ENCODE assay signal across 9 cellular contexts in genomic region chr6:108165714-108166663, GRCh38. TPM values are rescaled to one million over a fixed set of nuclear protein-coding genes. Genes with fewer than 3 reads are reported as not detected.
DNase-seq lines count a peak whose midpoint lies in the region; ATAC-seq and TF ChIP-seq lines count a peak whose summit lies in the region.
"Had no signal": no experiment of that assay in that cellular context is flagged by ENCODE, and none has a peak within 500 bp of the region (broad histone marks: within the 10 kb centered on the region; RNA-seq: fewer than 3 reads in every experiment).

TSS of gene NR2E1 (plus strand) at chr6:108166022. CDS start at chr6:108166766, 744 bp downstream.

- H3K4me1 ChIP-seq in upper lobe of right lung = peaks cover 50% of the 10 kb centered on the region

- H3K4me3 Mint-ChIP-seq in activated CD8-positive, alpha-beta T cell treated with anti-CD3 and anti-CD28 coated beads, Interleukin-2, amount 10 ng/mL, durations not matched to agents 7 days and 5 days = peak within 1 kb of the TSS; percentile 21

- ATAC-seq in activated CD8-positive, alpha-beta T cell treated with anti-CD3 and anti-CD28 coated beads, Interleukin-2, amount 10 ng/mL, durations not matched to agents 7 days and 5 days = no peak
- ATAC-seq in upper lobe of right lung (no peak), HG03196 (IDR thresholded peaks at IDR 0.05; ENCODE audit: unreplicated experiment) (no peak), GM21825 (IDR thresholded peaks at IDR 0.05; ENCODE audit: unreplicated experiment) (no peak)

- peaks cover 11% of the 10 kb centered on the region for H3K36me3 Mint-ChIP-seq in activated CD8-positive, alpha-beta T cell treated with anti-CD3 and anti-CD28 coated beads, Interleukin-2, amount 10 ng/mL, durations not matched to agents 7 days and 5 days (ENCODE audit: low read depth)

- TF ChIP-seq CTCF in upper lobe of right lung (IDR thresholded peaks at IDR 0.05) = no peak

- POLR2A ChIA-PET in activated CD8-positive, alpha-beta T cell treated with anti-CD3 and anti-CD28 coated beads, Interleukin-2, amount 10 ng/mL, durations not matched to agents 7 days and 5 days (lab: Charles Lee) = interaction anchor here (0.5 kb wide), 1 partner anchor 361 kb away, joined by 5 read pairs; no protein-coding TSS in a partner anchor

- no peaks in the 10 kb centered on the region for H3K36me3 ChIP-seq in upper lobe of right lung

- peaks cover 100% of the 10 kb centered on the region for H3K27me3 ChIP-seq in upper lobe of right lung

- peak within 1 kb of the TSS; percentile 45 for H3K4me3 ChIP-seq in iPS-18c (ENCODE audit: insufficient read depth, low read depth, low read length)
- peak within 1 kb of the TSS; percentile 4 for H3K4me3 ChIP-seq in upper lobe of right lung

- intact Hi-C loops in upper lobe of right lung (cut with DNase I) = no loop called here

- peaks cover 31% of the 10 kb centered on the region for H3K4me1 Mint-ChIP-seq in activated CD8-positive, alpha-beta T cell treated with anti-CD3 and anti-CD28 coated beads, Interleukin-2, amount 10 ng/mL, durations not matched to agents 7 days and 5 days (ENCODE audit: low read depth)

- CTCF ChIA-PET in activated CD8-positive, alpha-beta T cell treated with anti-CD3 and anti-CD28 coated beads, Interleukin-2, amount 10 ng/mL, durations not matched to agents 7 days and 5 days (lab: Charles Lee) = interaction anchor here (1.1 kb wide), 1 partner anchor 14 kb away, joined by 4 read pairs; no protein-coding TSS in a partner anchor

- H3K27ac ChIP-seq in upper lobe of right lung = no peak within 1 kb of the TSS
- H3K27ac ChIP-seq: HL-60 had no signal

- H3K9me3 Mint-ChIP-seq in activated CD8-positive, alpha-beta T cell treated with anti-CD3 and anti-CD28 coated beads, Interleukin-2, amount 10 ng/mL, durations not matched to agents 7 days and 5 days (ENCODE audit: insufficient read depth) = no peaks in the 10 kb centered on the region

- no peaks in the 10 kb centered on the region for H3K9me3 ChIP-seq in iPS-18c (ENCODE audit: control insufficient read depth, insufficient read depth, low read length)
- H3K9me3 ChIP-seq in upper lobe of right lung = no peaks in the 10 kb centered on the region

- DNase-seq in stimulated activated CD4-positive, alpha-beta T cell treated with anti-CD3 and anti-CD28 coated beads, Interleukin-2, amount 100 ng/mL, for 24 hours = peak; percentile 6 to 18
- DNase-seq in stimulated activated CD4-positive, alpha-beta T cell treated with anti-CD3 and anti-CD28 coated beads, Interleukin-12 subunit alpha, Interleukin-12 subunit beta, amount 100 ng/mL, for 4 hours = no peak
- DNase-seq in activated CD8-positive, alpha-beta T cell treated with anti-CD3 and anti-CD28 coated beads, Interleukin-2, amount 10 ng/mL, durations not matched to agents 7 days and 5 days = no peak
- no peak for DNase-seq in upper lobe of right lung
- no peak for DNase-seq in NCI-H2081 treated with DMSO at 0.1 percent for 48 hours (lab: John Stamatoyannopoulos, UW)

- H3K27ac Mint-ChIP-seq in activated CD8-positive, alpha-beta T cell treated with anti-CD3 and anti-CD28 coated beads, Interleukin-2, amount 10 ng/mL, durations not matched to agents 7 days and 5 days = peak within 1 kb of the TSS; percentile 69

- H3K27me3 Mint-ChIP-seq in activated CD8-positive, alpha-beta T cell treated with anti-CD3 and anti-CD28 coated beads, Interleukin-2, amount 10 ng/mL, durations not matched to agents 7 days and 5 days (ENCODE audit: low read depth) = peaks cover 83% of the 10 kb centered on the region

RNA-seq across cellular contexts. Expression of gene NR2E1, which starts in this region (rescaled TPM):
- total RNA-seq in activated CD8-positive, alpha-beta T cell treated with anti-CD3 and anti-CD28 coated beads, Interleukin-2, amount 10 ng/mL, durations not matched to agents 7 days and 5 days = not detected
- not detected for total RNA-seq in upper lobe of right lung

Comparison
In these comparisons a context has a peak if more than half of its experiments do, and no peak if none do; other contexts are left out.
1. DNase-seq: peak in stimulated activated CD4-positive, alpha-beta T cell treated with anti-CD3 and anti-CD28 coated beads, Interleukin-2, amount 100 ng/mL, for 24 hours (2 of 2); none in stimulated activated CD4-positive, alpha-beta T cell treated with anti-CD3 and anti-CD28 coated beads, Interleukin-12 subunit alpha, Interleukin-12 subunit beta, amount 100 ng/mL, for 4 hours (single experiment), activated CD8-positive, alpha-beta T cell treated with anti-CD3 and anti-CD28 coated beads, Interleukin-2, amount 10 ng/mL, durations not matched to agents 7 days and 5 days (single experiment), upper lobe of right lung (single experiment) and NCI-H2081 treated with DMSO at 0.1 percent for 48 hours (single experiment).